ENCODE assay signal across 14 cellular contexts in the genomic region with DNA sequence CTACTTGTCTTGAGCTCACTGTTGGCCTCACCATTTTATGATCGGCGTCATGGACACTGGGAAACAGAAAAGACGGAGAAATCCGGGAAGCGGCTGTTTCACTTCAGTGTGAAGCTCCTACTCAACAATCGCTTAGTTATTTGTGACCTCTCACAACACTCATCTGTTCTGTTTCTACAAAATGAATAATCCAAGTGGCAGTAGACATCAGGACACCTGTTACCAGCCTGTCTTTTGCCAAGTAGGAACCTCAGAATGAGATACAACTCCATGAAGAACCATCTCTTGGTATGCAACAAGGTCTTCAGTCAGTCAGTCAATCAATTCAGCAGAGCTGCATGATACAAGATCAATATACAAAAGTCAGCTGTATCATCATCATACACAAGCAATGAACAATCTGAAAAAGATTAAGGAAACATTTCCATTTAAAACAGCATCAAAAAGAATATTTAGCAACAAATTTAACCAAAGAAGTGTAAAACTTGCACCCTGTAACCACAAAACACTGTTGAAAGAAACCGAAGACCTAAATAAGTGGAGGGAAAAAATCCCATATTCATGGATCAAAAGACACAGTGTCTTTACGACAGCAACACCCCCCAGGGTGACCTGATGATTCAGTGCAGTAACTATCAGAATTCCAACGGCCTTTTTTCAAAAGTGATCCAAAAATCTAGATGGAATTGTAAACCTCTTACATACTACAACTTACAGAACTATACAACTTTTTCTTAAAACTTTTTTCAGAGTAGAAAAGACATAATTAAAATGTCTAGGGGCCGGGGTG.
DNase-seq lines count a peak whose midpoint lies in the region; ATAC-seq lines count a peak whose summit lies in the region.
"Had no signal": no experiment of that assay in that cellular context is flagged by ENCODE, and none has a peak within 500 bp of the region (broad histone marks: within the 10 kb centered on the region; RNA-seq: fewer than 3 reads in every experiment).

No MANE protein-coding gene starts in this region.

- H3K9me3 Mint-ChIP-seq in activated naive CD4-positive, alpha-beta T cell treated with anti-CD3 and anti-CD28 coated beads, Interleukin-2, amount 10 ng/mL, durations not matched to agents 7 days and 5 days, result no peaks in the 10 kb centered on the region
- no peaks in the 10 kb centered on the region for H3K9me3 Mint-ChIP-seq in T-cell
- H3K9me3 Mint-ChIP-seq in stimulated activated memory B cell treated with anti-CD40 and anti-IgM and Interleukin-4, amounts not matched to agents 10 μg/mL and 1 μg/mL and 100 μg/mL, for 72 hours, result no peaks in the 10 kb centered on the region

- peak overlapping the region; percentile 54 for H3K27ac Mint-ChIP-seq in activated naive CD4-positive, alpha-beta T cell treated with anti-CD3 and anti-CD28 coated beads, Interleukin-2, amount 10 ng/mL, durations not matched to agents 7 days and 5 days
- peak overlapping the region; percentile 75 to 81 for H3K27ac Mint-ChIP-seq in T-cell
- H3K27ac Mint-ChIP-seq in stimulated activated memory B cell treated with anti-CD40 and anti-IgM and Interleukin-4, amounts not matched to agents 10 μg/mL and 1 μg/mL and 100 μg/mL, for 72 hours, result peak overlapping the region; percentile 20

- no peak overlapping the region for H3K4me3 Mint-ChIP-seq in activated naive CD4-positive, alpha-beta T cell treated with anti-CD3 and anti-CD28 coated beads, Interleukin-2, amount 10 ng/mL, durations not matched to agents 7 days and 5 days
- H3K4me3 Mint-ChIP-seq in T-cell, result peak overlapping the region in 1 of 3 donors; percentile 56
- peak overlapping the region; percentile 42 for H3K4me3 Mint-ChIP-seq in stimulated activated memory B cell treated with anti-CD40 and anti-IgM and Interleukin-4, amounts not matched to agents 10 μg/mL and 1 μg/mL and 100 μg/mL, for 72 hours

- no peak for DNase-seq in activated naive CD4-positive, alpha-beta T cell treated with anti-CD3 and anti-CD28 coated beads, Interleukin-2, amount 10 ng/mL, durations not matched to agents 7 days and 5 days
- DNase-seq in activated naive CD4-positive, alpha-beta T cell treated with Interleukin-2 at 50 U/mL for 16 hours, result no peak
- DNase-seq in T-cell, result no peak
- DNase-seq in fibroblast of peridontal ligament (ENCODE audit: extremely low read depth), result peak; percentile 35
- DNase-seq in activated CD8-positive, alpha-beta memory T cell treated with anti-CD3 and anti-CD28 coated beads for 24 hours, result no peak
- DNase-seq in NCI-H2196 (lab: John Stamatoyannopoulos, UW; ENCODE audit: unreplicated experiment), result no peak
- DNase-seq in ureter (ENCODE audit: low spot score), result no peak
- DNase-seq: activated CD4-positive, alpha-beta T cell treated with anti-CD3 and anti-CD28 coated beads for 4 hours; activated effector memory CD4-positive, alpha-beta T cell treated with Interleukin-2 at 50 U/mL for 16 hours; DND-41; NCI-H2171; stimulated activated CD4-positive, alpha-beta T cell treated with anti-CD3 and anti-CD28 coated beads, Interleukin-2, amount 100 ng/mL, for 24 hours; uterus had no signal

- no peaks in the 10 kb centered on the region for H3K27me3 Mint-ChIP-seq in activated naive CD4-positive, alpha-beta T cell treated with anti-CD3 and anti-CD28 coated beads, Interleukin-2, amount 10 ng/mL, durations not matched to agents 7 days and 5 days
- no peaks in the 10 kb centered on the region for H3K27me3 Mint-ChIP-seq in T-cell
- no peaks in the 10 kb centered on the region for H3K27me3 Mint-ChIP-seq in stimulated activated memory B cell treated with anti-CD40 and anti-IgM and Interleukin-4, amounts not matched to agents 10 μg/mL and 1 μg/mL and 100 μg/mL, for 72 hours

- peaks cover 30% of the 10 kb centered on the region for H3K36me3 Mint-ChIP-seq in activated naive CD4-positive, alpha-beta T cell treated with anti-CD3 and anti-CD28 coated beads, Interleukin-2, amount 10 ng/mL, durations not matched to agents 7 days and 5 days
- H3K36me3 Mint-ChIP-seq in T-cell, result peaks cover 24% of the 10 kb centered on the region
- peaks cover 21% of the 10 kb centered on the region for H3K36me3 Mint-ChIP-seq in stimulated activated memory B cell treated with anti-CD40 and anti-IgM and Interleukin-4, amounts not matched to agents 10 μg/mL and 1 μg/mL and 100 μg/mL, for 72 hours

- POLR2A ChIA-PET in T-cell (lab: Charles Lee), result interaction anchor here in 1 of 2 donors (0.5 to 0.6 kb wide), 2 partner anchors 17 to 131 kb away, joined by 3 read pairs; no protein-coding TSS in a partner anchor

- CTCF ChIA-PET in activated naive CD4-positive, alpha-beta T cell treated with anti-CD3 and anti-CD28 coated beads, Interleukin-2, amount 10 ng/mL, durations not matched to agents 7 days and 5 days (lab: Charles Lee), result no interaction called here
- CTCF ChIA-PET in T-cell (lab: Charles Lee), result interaction anchor here (0.7 to 1.2 kb wide), 3 partner anchors 15 to 82 kb away, joined by 3 to 8 read pairs (median 4); no protein-coding TSS in a partner anchor

- ATAC-seq in T-cell (replicated peaks in 1 of 4), result no peak
- ATAC-seq in stimulated activated memory B cell treated with anti-CD40 and anti-IgM and Interleukin-4, amounts not matched to agents 10 μg/mL and 1 μg/mL and 100 μg/mL, for 72 hours, result no peak

- peaks cover 60% of the 10 kb centered on the region for H3K4me1 Mint-ChIP-seq in activated naive CD4-positive, alpha-beta T cell treated with anti-CD3 and anti-CD28 coated beads, Interleukin-2, amount 10 ng/mL, durations not matched to agents 7 days and 5 days
- H3K4me1 Mint-ChIP-seq in T-cell, result peaks cover 53 to 58% (median 56%) of the 10 kb centered on the region in 3 donors
- peaks cover 53% of the 10 kb centered on the region for H3K4me1 Mint-ChIP-seq in stimulated activated memory B cell treated with anti-CD40 and anti-IgM and Interleukin-4, amounts not matched to agents 10 μg/mL and 1 μg/mL and 100 μg/mL, for 72 hours

Comparison
In these comparisons a context has a peak if more than half of its experiments do, and no peak if none do; other contexts are left out.
1. H3K27ac Mint-ChIP-seq: peak in every context shown above with its lines; median percentile 78 in T-cell; 54 in activated naive CD4-positive, alpha-beta T cell treated with anti-CD3 and anti-CD28 coated beads, Interleukin-2, amount 10 ng/mL, durations not matched to agents 7 days and 5 days; 20 in stimulated activated memory B cell treated with anti-CD40 and anti-IgM and Interleukin-4, amounts not matched to agents 10 μg/mL and 1 μg/mL and 100 μg/mL, for 72 hours.